ENCODE assay signal across 1 cellular context in the genomic region with DNA sequence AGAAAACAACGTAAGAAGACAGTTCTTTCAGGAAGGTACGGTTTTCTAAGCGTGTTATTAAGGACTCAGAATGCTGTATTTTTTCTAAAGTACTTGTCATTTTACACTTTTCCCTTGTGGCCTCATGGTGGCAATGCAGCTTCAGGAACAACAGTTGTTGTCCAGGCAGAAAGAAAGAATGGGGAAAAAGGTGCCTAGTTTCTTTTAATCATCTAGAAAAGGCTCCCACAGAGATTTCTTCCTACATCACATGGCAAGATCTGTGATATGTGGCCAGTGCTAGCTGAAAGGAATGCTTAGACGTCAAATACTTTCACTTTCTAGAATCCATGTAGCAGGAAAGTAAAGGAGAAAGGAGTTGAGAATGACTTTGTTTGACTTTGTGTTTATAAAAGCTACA.
TF ChIP-seq lines count a peak whose summit lies in the region.

No MANE protein-coding gene starts in this region.

TF ChIP-seq in endothelial cell of umbilical vein, 7 proteins besides CTCF, POLR2A, EP300 and RAD21 (continued from another document):
- TF ChIP-seq, protein P1, sequence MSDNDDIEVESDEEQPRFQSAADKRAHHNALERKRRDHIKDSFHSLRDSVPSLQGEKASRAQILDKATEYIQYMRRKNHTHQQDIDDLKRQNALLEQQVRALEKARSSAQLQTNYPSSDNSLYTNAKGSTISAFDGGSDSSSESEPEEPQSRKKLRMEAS (IDR thresholded peaks at IDR 0.05; ENCODE audit: insufficient read depth, insufficient read length), result no peak
